In the genomic region with DNA sequence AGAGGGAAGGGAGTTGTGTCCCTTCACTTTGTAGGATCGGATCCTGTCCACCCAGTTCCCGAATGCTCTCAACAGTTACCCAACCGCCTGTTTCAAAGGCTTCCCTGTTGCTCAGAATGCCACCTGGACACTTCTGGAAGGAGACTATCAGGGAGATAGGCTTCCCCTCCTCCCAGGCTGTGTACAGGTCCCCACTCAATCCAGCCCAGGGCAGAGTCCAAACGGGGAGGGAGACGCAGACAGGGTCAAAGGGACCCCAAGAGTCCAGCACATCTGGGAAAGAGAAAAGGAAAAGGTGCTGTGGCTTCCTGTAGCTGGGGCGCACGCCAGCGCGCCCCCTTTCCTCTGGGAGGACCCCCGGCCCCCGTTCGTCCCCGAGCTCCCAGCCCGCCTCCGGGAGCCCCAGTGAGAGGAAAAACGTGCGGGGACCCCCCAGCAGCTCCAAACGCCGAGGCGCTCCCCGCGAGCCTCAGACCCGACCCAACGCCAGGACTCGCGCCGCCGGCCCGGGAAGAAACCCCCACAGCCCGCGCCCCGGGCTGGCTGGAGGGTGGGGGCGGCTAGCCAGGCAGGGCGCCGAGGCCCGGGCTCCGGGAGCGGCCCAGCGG, we compare ENCODE assay signal across 8 cellular contexts. TPM values are rescaled to one million over a fixed set of nuclear protein-coding genes. Genes with fewer than 3 reads are reported as not detected.
DNase-seq lines count a peak whose midpoint lies in the region; ATAC-seq and TF ChIP-seq lines count a peak whose summit lies in the region.

No MANE protein-coding gene starts in this region.

- in situ Hi-C loops in gastrocnemius medialis (cut with MboI; ENCODE audit: low sequenced_read_pairs in 4 of 4) = no loop called here

- ATAC-seq in GM21447 (IDR thresholded peaks at IDR 0.05; ENCODE audit: unreplicated experiment) (peak; percentile 13), gastrocnemius medialis (peak; percentile 23 to 24), HG03097 (IDR thresholded peaks at IDR 0.05; ENCODE audit: low FRiP score, unreplicated experiment) (no peak)
- no peak for ATAC-seq in activated T-helper 17 cell treated with anti-CD3 and anti-CD28 coated beads, Interleukin-2, amount 50 U/mL, for 72 hours (replicated peaks)

- H3K4me3 ChIP-seq in KMS-11 (IDR thresholded peaks at IDR 0.05; ENCODE audit: insufficient read depth, low read depth, low read length) (no peak overlapping the region), gastrocnemius medialis (peak overlapping the region; percentile 58 to 96 (median 83))

- H2AFZ ChIP-seq in KMS-11 (ENCODE audit: low read depth) = peak overlapping the region; percentile 10

- TF ChIP-seq CTCF in KMS-11 (conservative IDR thresholded peaks at IDR 0.05; ENCODE audit: low read depth, low read length) = no peak
- no peak for TF ChIP-seq CTCF in gastrocnemius medialis (IDR thresholded peaks at IDR 0.05 in 4 of 5, conservative IDR thresholded peaks at IDR 0.05 in 1 of 5)

- no peaks in the 10 kb centered on the region for H4K20me1 ChIP-seq in KMS-11 (ENCODE audit: insufficient read depth)

- H3K36me3 ChIP-seq in KMS-11 (ENCODE audit: insufficient read depth) (no peaks in the 10 kb centered on the region), gastrocnemius medialis (no peaks in the 10 kb centered on the region)

- peaks cover 55% of the 10 kb centered on the region for H3K79me2 ChIP-seq in KMS-11 (ENCODE audit: insufficient read depth, low read depth)

- H3K4me1 ChIP-seq in KMS-11 (ENCODE audit: low read depth, poor library complexity, severe bottlenecking) (peaks cover 10% of the 10 kb centered on the region), gastrocnemius medialis (peaks cover 37 to 51% of the 10 kb centered on the region in 2 donors)

- H3K27ac Mint-ChIP-seq in activated T-helper 17 cell treated with anti-CD3 and anti-CD28 coated beads, Interleukin-2, amount 50 U/mL, for 72 hours = peak overlapping the region; percentile 92

- intact Hi-C loops in gastrocnemius medialis (cut with DNase I; ENCODE audit: low total_unique reads) = loop anchor here (5.0 to 10.0 kb wide), 2 partner anchors 42 to 650 kb away; a partner anchor contains a TSS

- peak; percentile 68 for DNase-seq in DMS 273 (lab: John Stamatoyannopoulos, UW; ENCODE audit: unreplicated experiment)
- no peak for DNase-seq in DMS 273 treated with DMSO at 0.1 percent for 48 hours (lab: John Stamatoyannopoulos, UW)
- DNase-seq in hepatic stellate cell (ENCODE audit: low spot score) = peak; percentile 69
- no peak for DNase-seq in gastrocnemius medialis

- H3K4me1 Mint-ChIP-seq in activated T-helper 17 cell treated with anti-CD3 and anti-CD28 coated beads, Interleukin-2, amount 50 U/mL, for 72 hours = peaks cover 20% of the 10 kb centered on the region

- peaks cover 51% of the 10 kb centered on the region for H3K36me3 Mint-ChIP-seq in activated T-helper 17 cell treated with anti-CD3 and anti-CD28 coated beads, Interleukin-2, amount 50 U/mL, for 72 hours (ENCODE audit: low read depth)

- H3K4me3 Mint-ChIP-seq in activated T-helper 17 cell treated with anti-CD3 and anti-CD28 coated beads, Interleukin-2, amount 50 U/mL, for 72 hours = peak overlapping the region; percentile 94

- H3K9ac ChIP-seq in KMS-11 = peak overlapping the region; percentile 86

- peak overlapping the region; percentile 95 for H3K4me2 ChIP-seq in KMS-11

- H3K27ac ChIP-seq in KMS-11 (peak overlapping the region; percentile 76), gastrocnemius medialis (peak overlapping the region; percentile 77 to 97 (median 90))

- H3K27me3 ChIP-seq in KMS-11 (ENCODE audit: insufficient read depth, low read depth) (no peaks in the 10 kb centered on the region; the same call in 1 of the 2 replicates), gastrocnemius medialis (no peaks in the 10 kb centered on the region)

- no peaks in the 10 kb centered on the region for H3K9me3 Mint-ChIP-seq in activated T-helper 17 cell treated with anti-CD3 and anti-CD28 coated beads, Interleukin-2, amount 50 U/mL, for 72 hours

- H3K27me3 Mint-ChIP-seq in activated T-helper 17 cell treated with anti-CD3 and anti-CD28 coated beads, Interleukin-2, amount 50 U/mL, for 72 hours = no peaks in the 10 kb centered on the region

- H3K9me3 ChIP-seq in gastrocnemius medialis = no peaks in the 10 kb centered on the region

- no peak for TF ChIP-seq POLR2A in gastrocnemius medialis (IDR thresholded peaks at IDR 0.05)

RNA-seq across cellular contexts. Expression of a gene that starts 0.6 kb away (rescaled TPM):
- 100 to 1,000 TPM; 315 to 380 TPM for total RNA-seq in activated T-helper 17 cell treated with anti-CD3 and anti-CD28 coated beads, Interleukin-2, amount 50 U/mL, for 72 hours
- 10 to 100 TPM; 62.9 to 98.4 (median 73.4) TPM for total RNA-seq in gastrocnemius medialis

RNA-seq across cellular contexts. Expression of a gene that starts 0.9 kb away (rescaled TPM):
- total RNA-seq in activated T-helper 17 cell treated with anti-CD3 and anti-CD28 coated beads, Interleukin-2, amount 50 U/mL, for 72 hours = under 1 TPM in 1 of 2 donors, not detected in 1; 0.77 TPM
- 1 to 10 TPM in 2 of 4 donors, under 1 TPM in 1, not detected in 1; 0.35 to 1.4 (median 1.1) TPM for total RNA-seq in gastrocnemius medialis

RNA-seq across cellular contexts. Expression of a gene that starts 18.9 kb away (rescaled TPM):
- total RNA-seq in activated T-helper 17 cell treated with anti-CD3 and anti-CD28 coated beads, Interleukin-2, amount 50 U/mL, for 72 hours = 10 to 100 TPM in 1 of 2 donors, 1 to 10 TPM in 1; 7.0 to 17.3 TPM
- total RNA-seq in gastrocnemius medialis = 10 to 100 TPM; 14.3 to 26.4 (median 24.8) TPM

RNA-seq across cellular contexts. Expression of a gene that starts 18.9 kb away (rescaled TPM):
- total RNA-seq in activated T-helper 17 cell treated with anti-CD3 and anti-CD28 coated beads, Interleukin-2, amount 50 U/mL, for 72 hours = 10 to 100 TPM; 13.9 to 25.4 TPM
- total RNA-seq in gastrocnemius medialis = 10 to 100 TPM; 33.8 to 68.9 (median 56.0) TPM

RNA-seq across cellular contexts. Expression of a gene that starts 27.2 kb away (rescaled TPM):
- 1,000 to 10,000 TPM; 3,005 to 3,350 TPM for total RNA-seq in activated T-helper 17 cell treated with anti-CD3 and anti-CD28 coated beads, Interleukin-2, amount 50 U/mL, for 72 hours
- total RNA-seq in gastrocnemius medialis = 1,000 to 10,000 TPM; 1,001 to 1,630 (median 1,510) TPM

Comparison
In these comparisons a context has a peak if more than half of its experiments do, and no peak if none do; other contexts are left out.
1. DNase-seq: peak in DMS 273 (single experiment) and hepatic stellate cell (single experiment); none in DMS 273 treated with DMSO at 0.1 percent for 48 hours (single experiment) and gastrocnemius medialis (0 of 2).
2. ATAC-seq: peak in GM21447 (single experiment) and gastrocnemius medialis (2 of 2); none in activated T-helper 17 cell treated with anti-CD3 and anti-CD28 coated beads, Interleukin-2, amount 50 U/mL, for 72 hours (single experiment) and HG03097 (single experiment).